34 cellular contexts compared by ENCODE assay signal in genomic region chr13:35596299-35596698, GRCh38.
"Had no signal": no experiment of that assay in that cellular context is flagged by ENCODE, and none has a peak within 500 bp of the region (broad histone marks: within the 10 kb centered on the region; RNA-seq: fewer than 3 reads in every experiment).

No MANE protein-coding gene starts in this region.

- DNase-seq: Karpas-422, Kasumi-1, MG63, MM.1S, MV-4-11, NCI-H1048, NCI-H1092, NCI-H1092 treated with DMSO at 0.1 percent for 48 hours, NCI-H1105, NCI-H1105 treated with DMSO at 0.1 percent for 48 hours, NCI-H1417, NCI-H1417 treated with DMSO at 0.1 percent for 48 hours, NCI-H1436, NCI-H1436 treated with DMSO at 0.1 percent for 48 hours, NCI-H146, NCI-H1694, NCI-H1694 treated with DMSO at 0.1 percent for 48 hours, NCI-H187, NCI-H187 treated with DMSO at 0.1 percent for 48 hours, NCI-H1930, NCI-H2029, NCI-H2029 treated with DMSO at 0.1 percent for 48 hours, NCI-H2081, NCI-H2081 treated with DMSO at 0.1 percent for 48 hours, NCI-H2107, NCI-H2171, NCI-H2171 treated with DMSO at 0.1 percent for 48 hours, NCI-H2227 treated with DMSO at 0.1 percent for 48 hours, NCI-H226, NCI-H345, NCI-H446, NCI-H446 treated with DMSO at 0.1 percent for 48 hours, NCI-H510A had no signal

- H3K4me3 ChIP-seq: MG63 had no signal

- H3K9me3 ChIP-seq: MG63 had no signal

- H3K27ac ChIP-seq: KMS-11 had no signal

- H3K9ac ChIP-seq: KMS-11 had no signal

- H3K36me3 ChIP-seq: MG63 had no signal

- H3K27me3 ChIP-seq: MG63 had no signal

- H3K4me2 ChIP-seq: KMS-11 had no signal
